8 cellular contexts compared by ENCODE assay signal in the genomic region with DNA sequence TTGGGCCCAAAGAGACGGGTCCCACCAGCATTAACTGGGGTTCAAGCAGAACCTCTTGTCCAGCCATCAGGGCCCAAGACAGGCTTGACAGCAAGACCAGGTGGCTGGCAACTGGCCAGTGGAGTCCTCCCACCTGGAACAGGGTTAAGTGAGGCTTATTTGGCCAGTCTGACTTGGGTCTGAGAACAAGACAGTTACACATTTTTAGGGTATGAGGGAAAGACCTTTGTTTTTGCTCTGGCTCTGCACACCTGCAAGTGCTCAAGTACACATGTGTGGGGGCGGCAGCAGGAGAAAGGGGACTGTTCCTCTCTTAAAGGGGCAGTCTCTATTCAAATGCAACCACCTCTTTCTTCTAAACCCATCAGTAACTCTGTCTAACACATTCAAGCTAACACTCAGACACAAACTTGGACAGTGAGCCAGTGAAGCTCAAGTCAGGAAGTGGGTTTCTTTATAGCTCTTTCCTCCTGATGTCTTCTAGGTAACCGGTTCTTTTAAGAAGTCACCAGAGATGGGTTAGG.
DNase-seq lines count a peak whose midpoint lies in the region; ATAC-seq and TF ChIP-seq lines count a peak whose summit lies in the region.

No MANE protein-coding gene starts in this region.

- 53 to 72% methylated on average over 3 of the region's 3 CpGs for WGBS in sigmoid colon, 2 donors

- H3K4me3 ChIP-seq in DOHH2 (ENCODE audit: low read length): peak overlapping the region; percentile 69
- peak overlapping the region; percentile 3 for H3K4me3 ChIP-seq in upper lobe of right lung
- H3K4me3 ChIP-seq in sigmoid colon: no peak overlapping the region

- H3K4me1 Mint-ChIP-seq in activated naive CD8-positive, alpha-beta T cell treated with anti-CD3 and anti-CD28 coated beads for 36 hours: peaks cover 96% of the 10 kb centered on the region

- H3K27ac ChIP-seq in DOHH2 (ENCODE audit: low read depth, low read length) (peak overlapping the region; percentile 93), upper lobe of right lung (no peak overlapping the region), sigmoid colon (peak overlapping the region in 1 of 4 donors; percentile 17)

- H3K36me3 Mint-ChIP-seq in activated naive CD8-positive, alpha-beta T cell treated with anti-CD3 and anti-CD28 coated beads for 36 hours: peaks cover 90% of the 10 kb centered on the region

- H3K9me3 ChIP-seq in DOHH2 (ENCODE audit: control insufficient read depth, insufficient read depth, low read length) (no peaks in the 10 kb centered on the region), upper lobe of right lung (no peaks in the 10 kb centered on the region), sigmoid colon (no peaks in the 10 kb centered on the region)

- peaks cover 67% of the 10 kb centered on the region for H3F3A ChIP-seq in DOHH2 (ENCODE audit: control insufficient read depth, insufficient read depth)

- H3K4me1 ChIP-seq in DOHH2 (ENCODE audit: control insufficient read depth, low read length) (peaks cover 97% of the 10 kb centered on the region), upper lobe of right lung (peaks cover 85% of the 10 kb centered on the region), sigmoid colon (peaks cover 0 to 51% (median 42%) of the 10 kb centered on the region in 4 donors)

- intact Hi-C loops in upper lobe of right lung (cut with DNase I) (no loop called here), sigmoid colon (cut with DNase I) (no loop called here)

- no peak for TF ChIP-seq CTCF in DOHH2 (IDR thresholded peaks at IDR 0.05; ENCODE audit: low read depth, low read length, poor library complexity, severe bottlenecking)
- TF ChIP-seq CTCF in upper lobe of right lung (IDR thresholded peaks at IDR 0.05): no peak
- TF ChIP-seq CTCF in sigmoid colon (IDR thresholded peaks at IDR 0.05): no peak

- ATAC-seq in GM19438 (IDR thresholded peaks at IDR 0.05; ENCODE audit: low read depth, unreplicated experiment): peak; percentile 43
- ATAC-seq in HG03378 (IDR thresholded peaks at IDR 0.05; ENCODE audit: unreplicated experiment): peak; percentile 45
- no peak for ATAC-seq in upper lobe of right lung

- H3K4me2 ChIP-seq in DOHH2 (ENCODE audit: low read length): peak overlapping the region; percentile 91

- H4K20me1 ChIP-seq in DOHH2 (ENCODE audit: control insufficient read depth, insufficient read depth, low read depth, low read length): 0 out of 2 replicates have a peak, but pooled peaks cover 8% of the 10 kb centered on the region

- no peaks in the 10 kb centered on the region for H3K9me3 Mint-ChIP-seq in activated naive CD8-positive, alpha-beta T cell treated with anti-CD3 and anti-CD28 coated beads for 36 hours

- no peak for TF ChIP-seq POLR2A in sigmoid colon (IDR thresholded peaks at IDR 0.05)

- no peaks in the 10 kb centered on the region for H3K9me2 ChIP-seq in DOHH2 (replicated peaks; ENCODE audit: control insufficient read depth, low read length)

- TF ChIP-seq EP300 in sigmoid colon (IDR thresholded peaks at IDR 0.05): no peak

- H3K79me2 ChIP-seq in DOHH2 (ENCODE audit: control insufficient read depth, low read length): peaks cover 91% of the 10 kb centered on the region

- H3K27me3 ChIP-seq in DOHH2 (ENCODE audit: control insufficient read depth, low read length) (no peaks in the 10 kb centered on the region), upper lobe of right lung (no peaks in the 10 kb centered on the region), sigmoid colon (no peaks in the 10 kb centered on the region)

- H3K4me3 Mint-ChIP-seq in activated naive CD8-positive, alpha-beta T cell treated with anti-CD3 and anti-CD28 coated beads for 36 hours: peak overlapping the region; percentile 78

- H3K27ac Mint-ChIP-seq in activated naive CD8-positive, alpha-beta T cell treated with anti-CD3 and anti-CD28 coated beads for 36 hours: peak overlapping the region; percentile 98

- no peaks in the 10 kb centered on the region for H3K27me3 Mint-ChIP-seq in activated naive CD8-positive, alpha-beta T cell treated with anti-CD3 and anti-CD28 coated beads for 36 hours

- H3K36me3 ChIP-seq in DOHH2 (ENCODE audit: control insufficient read depth, low read length) (peaks cover 94% of the 10 kb centered on the region), upper lobe of right lung (peaks cover 15% of the 10 kb centered on the region), sigmoid colon (peaks cover 0 to 15% (median 0%) of the 10 kb centered on the region in 4 donors)

- DNase-seq in activated naive CD8-positive, alpha-beta T cell treated with anti-CD3 and anti-CD28 coated beads for 36 hours: peak; percentile 71
- DNase-seq in upper lobe of right lung (no peak), NCI-H524 (lab: John Stamatoyannopoulos, UW) (no peak), sigmoid colon (no peak), GOT3 (lab: John Stamatoyannopoulos, UW) (no peak)

Comparison
In these comparisons a context has a peak if more than half of its experiments do, and no peak if none do; other contexts are left out.
1. H3K4me3 ChIP-seq: peak in DOHH2 (single experiment) and upper lobe of right lung (single experiment); none in sigmoid colon (0 of 4).